Comparison of ENCODE assay signal across 2 cellular contexts in the genomic region with DNA sequence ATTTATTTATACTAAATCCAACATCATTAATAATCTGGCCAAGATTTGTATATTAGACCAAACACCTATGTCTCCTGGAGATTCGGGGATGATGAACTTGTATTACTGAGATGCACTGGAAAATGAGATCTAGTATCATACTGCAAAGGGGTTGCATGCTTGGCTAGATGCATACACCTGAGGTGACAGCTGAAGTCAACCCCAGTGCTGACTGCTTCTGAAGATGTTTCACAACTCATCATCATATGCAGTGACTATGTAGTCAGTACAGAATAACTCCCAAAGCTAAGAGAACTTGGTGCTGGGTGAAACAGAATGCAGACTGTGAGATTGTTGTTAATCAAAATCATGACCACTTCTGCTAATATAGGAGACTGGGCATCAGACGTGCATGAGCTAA.
TF ChIP-seq lines count a peak whose summit lies in the region.

No MANE protein-coding gene starts in this region.

TF ChIP-seq in GM12878, 131 proteins besides CTCF, POLR2A, EP300 and RAD21 (continued from another document):
- TF ChIP-seq, protein P1, sequence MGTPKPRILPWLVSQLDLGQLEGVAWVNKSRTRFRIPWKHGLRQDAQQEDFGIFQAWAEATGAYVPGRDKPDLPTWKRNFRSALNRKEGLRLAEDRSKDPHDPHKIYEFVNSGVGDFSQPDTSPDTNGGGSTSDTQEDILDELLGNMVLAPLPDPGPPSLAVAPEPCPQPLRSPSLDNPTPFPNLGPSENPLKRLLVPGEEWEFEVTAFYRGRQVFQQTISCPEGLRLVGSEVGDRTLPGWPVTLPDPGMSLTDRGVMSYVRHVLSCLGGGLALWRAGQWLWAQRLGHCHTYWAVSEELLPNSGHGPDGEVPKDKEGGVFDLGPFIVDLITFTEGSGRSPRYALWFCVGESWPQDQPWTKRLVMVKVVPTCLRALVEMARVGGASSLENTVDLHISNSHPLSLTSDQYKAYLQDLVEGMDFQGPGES (IDR thresholded peaks at IDR 0.05): no peak
- no peak for TF ChIP-seq MTA2 (IDR thresholded peaks at IDR 0.05; ENCODE audit: low read depth)

TF ChIP-seq in SK-N-SH, 30 proteins besides CTCF, POLR2A, EP300 and RAD21 (continued from another document):
- no peak for TF ChIP-seq YY1 (IDR thresholded peaks at IDR 0.05; ENCODE audit: low read depth)
- TF ChIP-seq EZH2phosphoT487 (IDR thresholded peaks at IDR 0.05; ENCODE audit: borderline replicate concordance, low read depth): no peak
- no peak for TF ChIP-seq POLR2AphosphoS5 (IDR thresholded peaks at IDR 0.05; ENCODE audit: low read depth, low read length)
- TF ChIP-seq, protein P1 (IDR thresholded peaks at IDR 0.05; ENCODE audit: low read depth, low read length): no peak
- no peak for TF ChIP-seq NRF1 (IDR thresholded peaks at IDR 0.05; ENCODE audit: low read depth, low read length)
- TF ChIP-seq, protein P2, sequence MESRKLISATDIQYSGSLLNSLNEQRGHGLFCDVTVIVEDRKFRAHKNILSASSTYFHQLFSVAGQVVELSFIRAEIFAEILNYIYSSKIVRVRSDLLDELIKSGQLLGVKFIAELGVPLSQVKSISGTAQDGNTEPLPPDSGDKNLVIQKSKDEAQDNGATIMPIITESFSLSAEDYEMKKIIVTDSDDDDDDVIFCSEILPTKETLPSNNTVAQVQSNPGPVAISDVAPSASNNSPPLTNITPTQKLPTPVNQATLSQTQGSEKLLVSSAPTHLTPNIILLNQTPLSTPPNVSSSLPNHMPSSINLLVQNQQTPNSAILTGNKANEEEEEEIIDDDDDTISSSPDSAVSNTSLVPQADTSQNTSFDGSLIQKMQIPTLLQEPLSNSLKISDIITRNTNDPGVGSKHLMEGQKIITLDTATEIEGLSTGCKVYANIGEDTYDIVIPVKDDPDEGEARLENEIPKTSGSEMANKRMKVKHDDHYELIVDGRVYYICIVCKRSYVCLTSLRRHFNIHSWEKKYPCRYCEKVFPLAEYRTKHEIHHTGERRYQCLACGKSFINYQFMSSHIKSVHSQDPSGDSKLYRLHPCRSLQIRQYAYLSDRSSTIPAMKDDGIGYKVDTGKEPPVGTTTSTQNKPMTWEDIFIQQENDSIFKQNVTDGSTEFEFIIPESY (IDR thresholded peaks at IDR 0.05; ENCODE audit: borderline replicate concordance, low read depth): no peak
- TF ChIP-seq RCOR1 (IDR thresholded peaks at IDR 0.05; ENCODE audit: low read length): no peak
- TF ChIP-seq, protein P3, sequence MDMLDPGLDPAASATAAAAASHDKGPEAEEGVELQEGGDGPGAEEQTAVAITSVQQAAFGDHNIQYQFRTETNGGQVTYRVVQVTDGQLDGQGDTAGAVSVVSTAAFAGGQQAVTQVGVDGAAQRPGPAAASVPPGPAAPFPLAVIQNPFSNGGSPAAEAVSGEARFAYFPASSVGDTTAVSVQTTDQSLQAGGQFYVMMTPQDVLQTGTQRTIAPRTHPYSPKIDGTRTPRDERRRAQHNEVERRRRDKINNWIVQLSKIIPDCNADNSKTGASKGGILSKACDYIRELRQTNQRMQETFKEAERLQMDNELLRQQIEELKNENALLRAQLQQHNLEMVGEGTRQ (IDR thresholded peaks at IDR 0.05; ENCODE audit: borderline replicate concordance, low read depth, low read length): no peak
- TF ChIP-seq, protein P4, sequence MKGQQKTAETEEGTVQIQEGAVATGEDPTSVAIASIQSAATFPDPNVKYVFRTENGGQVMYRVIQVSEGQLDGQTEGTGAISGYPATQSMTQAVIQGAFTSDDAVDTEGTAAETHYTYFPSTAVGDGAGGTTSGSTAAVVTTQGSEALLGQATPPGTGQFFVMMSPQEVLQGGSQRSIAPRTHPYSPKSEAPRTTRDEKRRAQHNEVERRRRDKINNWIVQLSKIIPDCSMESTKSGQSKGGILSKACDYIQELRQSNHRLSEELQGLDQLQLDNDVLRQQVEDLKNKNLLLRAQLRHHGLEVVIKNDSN (IDR thresholded peaks at IDR 0.05; ENCODE audit: borderline replicate concordance, low read depth): no peak
